In genomic region chr19:49117677-49118564, GRCh38 we compare ENCODE assay signal across 6 cellular contexts. TPM values are rescaled to one million over a fixed set of nuclear protein-coding genes. Genes with fewer than 3 reads are reported as not detected.
DNase-seq lines count a peak whose midpoint lies in the region; ATAC-seq, FAIRE-seq and TF ChIP-seq lines count a peak whose summit lies in the region.

No MANE protein-coding gene starts in this region.

- H3K4me3 ChIP-seq in ACC112 (ENCODE audit: low read depth, low read length) (peak overlapping the region; percentile 85), kidney (ENCODE audit: low read length in 2 of 2) (peak overlapping the region; percentile 49 to 68)

- peak overlapping the region; percentile 34 for H2AFZ ChIP-seq in ACC112 (ENCODE audit: low read length, unreplicated experiment)

- no peak for FAIRE-seq in kidney (lab: Jason Lieb, UNC)

- no peaks in the 10 kb centered on the region for H3K9me3 ChIP-seq in kidney (ENCODE audit: control insufficient read depth in 1 of 2, low read length in 2 of 2)

- TF ChIP-seq CTCF in VCaP (conservative IDR thresholded peaks at IDR 0.05) (no peak), kidney (IDR thresholded peaks at IDR 0.05; ENCODE audit: borderline replicate concordance, extremely low read depth, insufficient read depth) (no peak)

- H3K36me3 ChIP-seq in ACC112 (ENCODE audit: insufficient read depth, low read length) (no peaks in the 10 kb centered on the region), kidney (ENCODE audit: control insufficient read depth in 1 of 2, insufficient read depth in 2 of 2, low read length in 2 of 2) (no peaks in the 10 kb centered on the region)

- peak overlapping the region; percentile 64; the same call in 1 of the 2 replicates for H3K27ac ChIP-seq in ACC112 (ENCODE audit: low read depth, low read length)
- peak overlapping the region; percentile 96 for H3K27ac ChIP-seq in VCaP
- peak overlapping the region; percentile 96 to 98 for H3K27ac ChIP-seq in kidney (ENCODE audit: low read depth in 2 of 2, low read length in 2 of 2)

- intact Hi-C loops in kidney (cut with DNase I), result no loop called here

- H3K79me2 ChIP-seq in ACC112 (ENCODE audit: control insufficient read depth, insufficient read depth, low read length, unreplicated experiment), result no peaks in the 10 kb centered on the region

- H3K9ac ChIP-seq in kidney (ENCODE audit: low read length in 2 of 2), result peak overlapping the region in 1 of 2 donors; percentile 62

- DNase-seq in kidney (peak; percentile 78), UCSD-AML1 (lab: John Stamatoyannopoulos, UW; ENCODE audit: unreplicated experiment) (no peak)

- H3K4me1 ChIP-seq in ACC112 (ENCODE audit: control insufficient read depth, insufficient read depth, low read length, unreplicated experiment), result no peaks in the 10 kb centered on the region
- H3K4me1 ChIP-seq in kidney (ENCODE audit: control insufficient read depth in 1 of 2, insufficient read depth in 1 of 2, low read depth in 1 of 2, low read length in 2 of 2), result peaks cover 7 to 16% of the 10 kb centered on the region in 2 donors

- ATAC-seq in GM18519 (IDR thresholded peaks at IDR 0.05; ENCODE audit: low FRiP score, unreplicated experiment) (no peak), GM18867 (IDR thresholded peaks at IDR 0.05; ENCODE audit: unreplicated experiment) (no peak)

- H3K27me3 ChIP-seq in ACC112 (ENCODE audit: insufficient read depth, low read length), result peaks cover 8% of the 10 kb centered on the region

RNA-seq across cellular contexts. Expression of gene C19orf73, which starts 1.0 kb away (rescaled TPM):
- 0.82 TPM for total RNA-seq in kidney
- 3.9 TPM for polyA plus RNA-seq in kidney (ENCODE audit: insufficient read depth, low read depth, low replicate concordance)

RNA-seq across cellular contexts. Expression of gene PPFIA3, which starts 1.4 kb away (rescaled TPM):
- 7.1 TPM for total RNA-seq in kidney
- polyA plus RNA-seq in kidney (ENCODE audit: insufficient read depth, low read depth, low replicate concordance), result 20.0 TPM

RNA-seq across cellular contexts. Expression of gene LIN7B, which starts 3.8 kb away (rescaled TPM):
- total RNA-seq in kidney, result 4.7 TPM
- polyA plus RNA-seq in kidney (ENCODE audit: insufficient read depth, low read depth, low replicate concordance), result 9.7 TPM

RNA-seq across cellular contexts. Expression of gene SNRNP70, which starts 32.7 kb away (rescaled TPM):
- total RNA-seq in kidney, result 203 TPM
- 144 TPM for polyA plus RNA-seq in kidney (ENCODE audit: insufficient read depth, low read depth, low replicate concordance)

RNA-seq across cellular contexts. Expression of gene HRC, which starts 37.3 kb away (rescaled TPM):
- total RNA-seq in kidney, result 7.0 TPM
- polyA plus RNA-seq in kidney (ENCODE audit: insufficient read depth, low read depth, low replicate concordance), result 4.2 TPM
